8 cellular contexts compared by ENCODE assay signal in genomic region chr1:109509176-109510134, GRCh38. TPM values are rescaled to one million over a fixed set of nuclear protein-coding genes. Genes with fewer than 3 reads are reported as not detected.
A peak's percentile ranks its signal among the peaks of the same experiment; 100 is the strongest.
DNase-seq lines count a peak whose midpoint lies in the region; ATAC-seq and TF ChIP-seq lines count a peak whose summit lies in the region.

AMIGO1 (minus strand) TSS chr1:109509727; CDS start chr1:109508912, 815 bp downstream.

- DNase-seq in GM12865 (ENCODE audit: low read depth): peak; percentile 71
- no peak for DNase-seq in SK-N-MC (ENCODE audit: low read depth, low spot score)
- peak; percentile 79 for DNase-seq in activated naive CD8-positive, alpha-beta T cell treated with anti-CD3 and anti-CD28 coated beads, Interleukin-2, amount 10 ng/mL, durations not matched to agents 7 days and 5 days
- DNase-seq in left ventricle myocardium inferior: peak; percentile 71

- intact Hi-C loops in left ventricle myocardium inferior (cut with micrococcal nuclease): loop anchor here (10.0 kb wide), 1 partner anchor 235 kb away; no protein-coding TSS in a partner anchor

- H3K36me3 Mint-ChIP-seq in activated naive CD8-positive, alpha-beta T cell treated with anti-CD3 and anti-CD28 coated beads, Interleukin-2, amount 10 ng/mL, durations not matched to agents 7 days and 5 days: peaks cover 9% of the 10 kb centered on the region

- H3K9ac ChIP-seq in SK-N-MC (ENCODE audit: insufficient read length) (peak within 1 kb of the TSS; percentile 69), rectal smooth muscle tissue (ENCODE audit: low read length) (peak within 1 kb of the TSS; percentile 46)

- H3K4me1 ChIP-seq in left ventricle myocardium inferior (peaks cover 34% of the 10 kb centered on the region), rectal smooth muscle tissue (ENCODE audit: control insufficient read depth, insufficient read depth, low read length) (peaks cover 5% of the 10 kb centered on the region)

- H3K4me3 ChIP-seq in GM12865 (ENCODE audit: low read depth, low read length) (peak within 1 kb of the TSS; percentile 45), SK-N-MC (peak within 1 kb of the TSS; percentile 80), left ventricle myocardium inferior (peak within 1 kb of the TSS; percentile 77), rectal smooth muscle tissue (ENCODE audit: low read length) (peak within 1 kb of the TSS; percentile 68)

- H3K4me3 Mint-ChIP-seq in activated naive CD8-positive, alpha-beta T cell treated with anti-CD3 and anti-CD28 coated beads, Interleukin-2, amount 10 ng/mL, durations not matched to agents 7 days and 5 days: peak within 1 kb of the TSS; percentile 91

- H3K9me3 Mint-ChIP-seq in activated naive CD8-positive, alpha-beta T cell treated with anti-CD3 and anti-CD28 coated beads, Interleukin-2, amount 10 ng/mL, durations not matched to agents 7 days and 5 days: no peaks in the 10 kb centered on the region

- POLR2A ChIA-PET in activated naive CD8-positive, alpha-beta T cell treated with anti-CD3 and anti-CD28 coated beads, Interleukin-2, amount 10 ng/mL, durations not matched to agents 7 days and 5 days (lab: Charles Lee): interaction anchor here (1.0 to 2.8 kb wide), 6 partner anchors 10 to 26 kb away, joined by 3 to 16 read pairs (median 6); partner anchors contain the start of gene ATXN7L2

- peaks cover 22% of the 10 kb centered on the region for H3K27me3 Mint-ChIP-seq in activated naive CD8-positive, alpha-beta T cell treated with anti-CD3 and anti-CD28 coated beads, Interleukin-2, amount 10 ng/mL, durations not matched to agents 7 days and 5 days

- peaks cover 45% of the 10 kb centered on the region for H3K4me1 Mint-ChIP-seq in activated naive CD8-positive, alpha-beta T cell treated with anti-CD3 and anti-CD28 coated beads, Interleukin-2, amount 10 ng/mL, durations not matched to agents 7 days and 5 days

- H3K27me3 ChIP-seq in left ventricle myocardium inferior (ENCODE audit: low read depth): no peaks in the 10 kb centered on the region
- H3K27me3 ChIP-seq in rectal smooth muscle tissue (ENCODE audit: control insufficient read depth, insufficient read depth, low read length): no peaks in the 10 kb centered on the region

- no peak for TF ChIP-seq CTCF in GM12865 (IDR thresholded peaks at IDR 0.05; ENCODE audit: insufficient read depth, low read depth, low read length, missing control alignments)
- TF ChIP-seq CTCF in left ventricle myocardium inferior (IDR thresholded peaks at IDR 0.05; ENCODE audit: borderline replicate concordance): no peak

- H3K27ac ChIP-seq in SK-N-MC (no peak within 1 kb of the TSS), left ventricle myocardium inferior (replicated peaks) (peak within 1 kb of the TSS; percentile 75), rectal smooth muscle tissue (ENCODE audit: low read depth, low read length) (no peak within 1 kb of the TSS)

- H3K9me3 ChIP-seq in SK-N-MC (ENCODE audit: low read depth, low read length) (no peaks in the 10 kb centered on the region), left ventricle myocardium inferior (replicated peaks) (no peaks in the 10 kb centered on the region)

- H3K36me3 ChIP-seq in SK-N-MC (ENCODE audit: insufficient read depth, low read length) (no peaks in the 10 kb centered on the region), left ventricle myocardium inferior (peaks cover 9% of the 10 kb centered on the region), rectal smooth muscle tissue (ENCODE audit: control insufficient read depth, insufficient read depth, low read length) (no peaks in the 10 kb centered on the region)

- H3K27ac Mint-ChIP-seq in activated naive CD8-positive, alpha-beta T cell treated with anti-CD3 and anti-CD28 coated beads, Interleukin-2, amount 10 ng/mL, durations not matched to agents 7 days and 5 days: peak within 1 kb of the TSS; percentile 64

- ATAC-seq in HG03521 (IDR thresholded peaks at IDR 0.05; ENCODE audit: unreplicated experiment): peak; percentile 53
- ATAC-seq in activated naive CD8-positive, alpha-beta T cell treated with anti-CD3 and anti-CD28 coated beads, Interleukin-2, amount 10 ng/mL, durations not matched to agents 7 days and 5 days (ENCODE audit: low read depth): peak; percentile 50
- no peak for ATAC-seq in GM18870 (IDR thresholded peaks at IDR 0.05; ENCODE audit: unreplicated experiment)
- no peak for ATAC-seq in GM19351 (IDR thresholded peaks at IDR 0.05; ENCODE audit: unreplicated experiment)

RNA-seq across cellular contexts. Expression of gene AMIGO1, which starts in this region (rescaled TPM):
- total RNA-seq in activated naive CD8-positive, alpha-beta T cell treated with anti-CD3 and anti-CD28 coated beads, Interleukin-2, amount 10 ng/mL, durations not matched to agents 7 days and 5 days: 1 to 10 TPM; 8.2 to 9.4 TPM
- 19.4 TPM for total RNA-seq in left ventricle myocardium inferior

Comparison
In these comparisons a context has a peak if more than half of its experiments do, and no peak if none do; other contexts are left out.
1. ATAC-seq: peak in HG03521 (single experiment) and activated naive CD8-positive, alpha-beta T cell treated with anti-CD3 and anti-CD28 coated beads, Interleukin-2, amount 10 ng/mL, durations not matched to agents 7 days and 5 days (single experiment); none in GM18870 (single experiment) and GM19351 (single experiment).
2. Peak in every context shown above with its lines, with median percentiles within 50 percentile points of each other: H3K4me3 ChIP-seq.